Comparison of ENCODE assay signal across 2 cellular contexts in the genomic region with DNA sequence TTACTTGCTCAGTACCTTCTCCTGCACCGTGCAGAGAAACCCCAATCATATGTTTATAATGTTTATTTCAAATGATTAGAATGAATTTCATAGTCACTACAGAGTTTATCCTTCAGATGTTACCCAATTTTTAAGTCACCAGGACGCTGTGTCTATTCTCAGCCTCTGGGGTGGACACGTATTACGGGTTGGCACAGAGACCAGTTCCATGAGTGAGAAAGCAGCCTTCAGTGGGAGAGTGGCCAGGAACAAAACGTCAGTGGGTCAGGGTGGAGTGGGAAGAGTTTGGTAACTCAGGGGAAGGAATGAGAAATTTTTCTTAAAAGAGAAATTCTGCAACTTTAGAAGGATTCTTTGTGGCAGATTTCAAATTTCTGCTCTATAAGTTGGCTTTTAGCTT.
TF ChIP-seq lines count a peak whose summit lies in the region.

No MANE protein-coding gene starts in this region.

TF ChIP-seq in SK-N-SH treated with all-trans-retinoic acid at 6 μM for 48 hours, 23 proteins besides CTCF, POLR2A, EP300 and RAD21 (continued from another document):
- TF ChIP-seq, protein P1, sequence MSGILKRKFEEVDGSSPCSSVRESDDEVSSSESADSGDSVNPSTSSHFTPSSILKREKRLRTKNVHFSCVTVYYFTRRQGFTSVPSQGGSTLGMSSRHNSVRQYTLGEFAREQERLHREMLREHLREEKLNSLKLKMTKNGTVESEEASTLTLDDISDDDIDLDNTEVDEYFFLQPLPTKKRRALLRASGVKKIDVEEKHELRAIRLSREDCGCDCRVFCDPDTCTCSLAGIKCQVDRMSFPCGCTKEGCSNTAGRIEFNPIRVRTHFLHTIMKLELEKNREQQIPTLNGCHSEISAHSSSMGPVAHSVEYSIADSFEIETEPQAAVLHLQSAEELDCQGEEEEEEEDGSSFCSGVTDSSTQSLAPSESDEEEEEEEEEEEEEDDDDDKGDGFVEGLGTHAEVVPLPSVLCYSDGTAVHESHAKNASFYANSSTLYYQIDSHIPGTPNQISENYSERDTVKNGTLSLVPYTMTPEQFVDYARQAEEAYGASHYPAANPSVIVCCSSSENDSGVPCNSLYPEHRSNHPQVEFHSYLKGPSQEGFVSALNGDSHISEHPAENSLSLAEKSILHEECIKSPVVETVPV (CRISPR knock-in tag; IDR thresholded peaks at IDR 0.05) = no peak
- TF ChIP-seq, protein P2, sequence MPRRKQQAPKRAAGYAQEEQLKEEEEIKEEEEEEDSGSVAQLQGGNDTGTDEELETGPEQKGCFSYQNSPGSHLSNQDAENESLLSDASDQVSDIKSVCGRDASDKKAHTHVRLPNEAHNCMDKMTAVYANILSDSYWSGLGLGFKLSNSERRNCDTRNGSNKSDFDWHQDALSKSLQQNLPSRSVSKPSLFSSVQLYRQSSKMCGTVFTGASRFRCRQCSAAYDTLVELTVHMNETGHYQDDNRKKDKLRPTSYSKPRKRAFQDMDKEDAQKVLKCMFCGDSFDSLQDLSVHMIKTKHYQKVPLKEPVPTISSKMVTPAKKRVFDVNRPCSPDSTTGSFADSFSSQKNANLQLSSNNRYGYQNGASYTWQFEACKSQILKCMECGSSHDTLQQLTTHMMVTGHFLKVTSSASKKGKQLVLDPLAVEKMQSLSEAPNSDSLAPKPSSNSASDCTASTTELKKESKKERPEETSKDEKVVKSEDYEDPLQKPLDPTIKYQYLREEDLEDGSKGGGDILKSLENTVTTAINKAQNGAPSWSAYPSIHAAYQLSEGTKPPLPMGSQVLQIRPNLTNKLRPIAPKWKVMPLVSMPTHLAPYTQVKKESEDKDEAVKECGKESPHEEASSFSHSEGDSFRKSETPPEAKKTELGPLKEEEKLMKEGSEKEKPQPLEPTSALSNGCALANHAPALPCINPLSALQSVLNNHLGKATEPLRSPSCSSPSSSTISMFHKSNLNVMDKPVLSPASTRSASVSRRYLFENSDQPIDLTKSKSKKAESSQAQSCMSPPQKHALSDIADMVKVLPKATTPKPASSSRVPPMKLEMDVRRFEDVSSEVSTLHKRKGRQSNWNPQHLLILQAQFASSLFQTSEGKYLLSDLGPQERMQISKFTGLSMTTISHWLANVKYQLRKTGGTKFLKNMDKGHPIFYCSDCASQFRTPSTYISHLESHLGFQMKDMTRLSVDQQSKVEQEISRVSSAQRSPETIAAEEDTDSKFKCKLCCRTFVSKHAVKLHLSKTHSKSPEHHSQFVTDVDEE (CRISPR knock-in tag; IDR thresholded peaks at IDR 0.05) = no peak
- TF ChIP-seq ARNTL (CRISPR knock-in tag; IDR thresholded peaks at IDR 0.05; ENCODE audit: borderline replicate concordance, low read depth) (no peak), TCF4 (CRISPR knock-in tag; IDR thresholded peaks at IDR 0.05; ENCODE audit: borderline replicate concordance) (no peak), BACH2 (CRISPR knock-in tag; IDR thresholded peaks at IDR 0.05; ENCODE audit: borderline replicate concordance) (no peak), OSR1 (CRISPR knock-in tag; IDR thresholded peaks at IDR 0.05) (no peak)
- TF ChIP-seq, protein P3, sequence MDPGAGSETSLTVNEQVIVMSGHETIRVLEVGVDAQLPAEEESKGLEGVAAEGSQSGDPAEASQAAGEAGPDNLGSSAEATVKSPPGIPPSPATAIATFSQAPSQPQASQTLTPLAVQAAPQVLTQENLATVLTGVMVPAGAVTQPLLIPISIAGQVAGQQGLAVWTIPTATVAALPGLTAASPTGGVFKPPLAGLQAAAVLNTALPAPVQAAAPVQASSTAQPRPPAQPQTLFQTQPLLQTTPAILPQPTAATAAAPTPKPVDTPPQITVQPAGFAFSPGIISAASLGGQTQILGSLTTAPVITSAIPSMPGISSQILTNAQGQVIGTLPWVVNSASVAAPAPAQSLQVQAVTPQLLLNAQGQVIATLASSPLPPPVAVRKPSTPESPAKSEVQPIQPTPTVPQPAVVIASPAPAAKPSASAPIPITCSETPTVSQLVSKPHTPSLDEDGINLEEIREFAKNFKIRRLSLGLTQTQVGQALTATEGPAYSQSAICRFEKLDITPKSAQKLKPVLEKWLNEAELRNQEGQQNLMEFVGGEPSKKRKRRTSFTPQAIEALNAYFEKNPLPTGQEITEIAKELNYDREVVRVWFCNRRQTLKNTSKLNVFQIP (CRISPR knock-in tag; IDR thresholded peaks at IDR 0.05; ENCODE audit: borderline replicate concordance, low read depth) = no peak
TF ChIP-seq in SK-N-SH treated with all-trans-retinoic acid at 6 μM for 48 hours: peak in this region for 0.

TF ChIP-seq in WTC11, 78 proteins besides CTCF, POLR2A, EP300 and RAD21 (continued from another document):
- TF ChIP-seq, protein P4, sequence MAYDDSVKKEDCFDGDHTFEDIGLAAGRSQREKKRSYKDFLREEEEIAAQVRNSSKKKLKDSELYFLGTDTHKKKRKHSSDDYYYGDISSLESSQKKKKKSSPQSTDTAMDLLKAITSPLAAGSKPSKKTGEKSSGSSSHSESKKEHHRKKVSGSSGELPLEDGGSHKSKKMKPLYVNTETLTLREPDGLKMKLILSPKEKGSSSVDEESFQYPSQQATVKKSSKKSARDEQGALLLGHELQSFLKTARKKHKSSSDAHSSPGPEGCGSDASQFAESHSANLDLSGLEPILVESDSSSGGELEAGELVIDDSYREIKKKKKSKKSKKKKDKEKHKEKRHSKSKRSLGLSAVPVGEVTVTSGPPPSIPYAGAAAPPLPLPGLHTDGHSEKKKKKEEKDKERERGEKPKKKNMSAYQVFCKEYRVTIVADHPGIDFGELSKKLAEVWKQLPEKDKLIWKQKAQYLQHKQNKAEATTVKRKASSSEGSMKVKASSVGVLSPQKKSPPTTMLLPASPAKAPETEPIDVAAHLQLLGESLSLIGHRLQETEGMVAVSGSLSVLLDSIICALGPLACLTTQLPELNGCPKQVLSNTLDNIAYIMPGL (CRISPR knock-in tag; IDR thresholded peaks at IDR 0.05) = no peak
- TF ChIP-seq TEAD4 (CRISPR knock-in tag; IDR thresholded peaks at IDR 0.05) (no peak), MYBL2 (CRISPR knock-in tag; IDR thresholded peaks at IDR 0.05) (no peak), SMAD4 (CRISPR knock-in tag; IDR thresholded peaks at IDR 0.05) (no peak), ELF4 (CRISPR knock-in tag; IDR thresholded peaks at IDR 0.05; ENCODE audit: low read depth) (no peak), FOXP1 (CRISPR knock-in tag; IDR thresholded peaks at IDR 0.05; ENCODE audit: borderline replicate concordance) (no peak), NFATC4 (CRISPR knock-in tag; IDR thresholded peaks at IDR 0.05) (no peak), RORB (CRISPR knock-in tag; IDR thresholded peaks at IDR 0.05) (no peak), GABPB1 (CRISPR knock-in tag; IDR thresholded peaks at IDR 0.05) (no peak), RELA (CRISPR knock-in tag; IDR thresholded peaks at IDR 0.05; ENCODE audit: borderline replicate concordance) (no peak), ZNF121 (CRISPR knock-in tag; IDR thresholded peaks at IDR 0.05) (no peak)
- TF ChIP-seq, protein P5, sequence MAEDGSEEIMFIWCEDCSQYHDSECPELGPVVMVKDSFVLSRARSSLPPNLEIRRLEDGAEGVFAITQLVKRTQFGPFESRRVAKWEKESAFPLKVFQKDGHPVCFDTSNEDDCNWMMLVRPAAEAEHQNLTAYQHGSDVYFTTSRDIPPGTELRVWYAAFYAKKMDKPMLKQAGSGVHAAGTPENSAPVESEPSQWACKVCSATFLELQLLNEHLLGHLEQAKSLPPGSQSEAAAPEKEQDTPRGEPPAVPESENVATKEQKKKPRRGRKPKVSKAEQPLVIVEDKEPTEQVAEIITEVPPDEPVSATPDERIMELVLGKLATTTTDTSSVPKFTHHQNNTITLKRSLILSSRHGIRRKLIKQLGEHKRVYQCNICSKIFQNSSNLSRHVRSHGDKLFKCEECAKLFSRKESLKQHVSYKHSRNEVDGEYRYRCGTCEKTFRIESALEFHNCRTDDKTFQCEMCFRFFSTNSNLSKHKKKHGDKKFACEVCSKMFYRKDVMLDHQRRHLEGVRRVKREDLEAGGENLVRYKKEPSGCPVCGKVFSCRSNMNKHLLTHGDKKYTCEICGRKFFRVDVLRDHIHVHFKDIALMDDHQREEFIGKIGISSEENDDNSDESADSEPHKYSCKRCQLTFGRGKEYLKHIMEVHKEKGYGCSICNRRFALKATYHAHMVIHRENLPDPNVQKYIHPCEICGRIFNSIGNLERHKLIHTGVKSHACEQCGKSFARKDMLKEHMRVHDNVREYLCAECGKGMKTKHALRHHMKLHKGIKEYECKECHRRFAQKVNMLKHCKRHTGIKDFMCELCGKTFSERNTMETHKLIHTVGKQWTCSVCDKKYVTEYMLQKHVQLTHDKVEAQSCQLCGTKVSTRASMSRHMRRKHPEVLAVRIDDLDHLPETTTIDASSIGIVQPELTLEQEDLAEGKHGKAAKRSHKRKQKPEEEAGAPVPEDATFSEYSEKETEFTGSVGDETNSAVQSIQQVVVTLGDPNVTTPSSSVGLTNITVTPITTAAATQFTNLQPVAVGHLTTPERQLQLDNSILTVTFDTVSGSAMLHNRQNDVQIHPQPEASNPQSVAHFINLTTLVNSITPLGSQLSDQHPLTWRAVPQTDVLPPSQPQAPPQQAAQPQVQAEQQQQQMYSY (CRISPR knock-in tag; IDR thresholded peaks at IDR 0.05) = no peak
- TF ChIP-seq, protein P6, sequence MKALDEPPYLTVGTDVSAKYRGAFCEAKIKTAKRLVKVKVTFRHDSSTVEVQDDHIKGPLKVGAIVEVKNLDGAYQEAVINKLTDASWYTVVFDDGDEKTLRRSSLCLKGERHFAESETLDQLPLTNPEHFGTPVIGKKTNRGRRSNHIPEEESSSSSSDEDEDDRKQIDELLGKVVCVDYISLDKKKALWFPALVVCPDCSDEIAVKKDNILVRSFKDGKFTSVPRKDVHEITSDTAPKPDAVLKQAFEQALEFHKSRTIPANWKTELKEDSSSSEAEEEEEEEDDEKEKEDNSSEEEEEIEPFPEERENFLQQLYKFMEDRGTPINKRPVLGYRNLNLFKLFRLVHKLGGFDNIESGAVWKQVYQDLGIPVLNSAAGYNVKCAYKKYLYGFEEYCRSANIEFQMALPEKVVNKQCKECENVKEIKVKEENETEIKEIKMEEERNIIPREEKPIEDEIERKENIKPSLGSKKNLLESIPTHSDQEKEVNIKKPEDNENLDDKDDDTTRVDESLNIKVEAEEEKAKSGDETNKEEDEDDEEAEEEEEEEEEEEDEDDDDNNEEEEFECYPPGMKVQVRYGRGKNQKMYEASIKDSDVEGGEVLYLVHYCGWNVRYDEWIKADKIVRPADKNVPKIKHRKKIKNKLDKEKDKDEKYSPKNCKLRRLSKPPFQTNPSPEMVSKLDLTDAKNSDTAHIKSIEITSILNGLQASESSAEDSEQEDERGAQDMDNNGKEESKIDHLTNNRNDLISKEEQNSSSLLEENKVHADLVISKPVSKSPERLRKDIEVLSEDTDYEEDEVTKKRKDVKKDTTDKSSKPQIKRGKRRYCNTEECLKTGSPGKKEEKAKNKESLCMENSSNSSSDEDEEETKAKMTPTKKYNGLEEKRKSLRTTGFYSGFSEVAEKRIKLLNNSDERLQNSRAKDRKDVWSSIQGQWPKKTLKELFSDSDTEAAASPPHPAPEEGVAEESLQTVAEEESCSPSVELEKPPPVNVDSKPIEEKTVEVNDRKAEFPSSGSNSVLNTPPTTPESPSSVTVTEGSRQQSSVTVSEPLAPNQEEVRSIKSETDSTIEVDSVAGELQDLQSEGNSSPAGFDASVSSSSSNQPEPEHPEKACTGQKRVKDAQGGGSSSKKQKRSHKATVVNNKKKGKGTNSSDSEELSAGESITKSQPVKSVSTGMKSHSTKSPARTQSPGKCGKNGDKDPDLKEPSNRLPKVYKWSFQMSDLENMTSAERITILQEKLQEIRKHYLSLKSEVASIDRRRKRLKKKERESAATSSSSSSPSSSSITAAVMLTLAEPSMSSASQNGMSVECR (CRISPR knock-in tag; IDR thresholded peaks at IDR 0.05; ENCODE audit: borderline replicate concordance) = no peak
- TF ChIP-seq, protein P7, sequence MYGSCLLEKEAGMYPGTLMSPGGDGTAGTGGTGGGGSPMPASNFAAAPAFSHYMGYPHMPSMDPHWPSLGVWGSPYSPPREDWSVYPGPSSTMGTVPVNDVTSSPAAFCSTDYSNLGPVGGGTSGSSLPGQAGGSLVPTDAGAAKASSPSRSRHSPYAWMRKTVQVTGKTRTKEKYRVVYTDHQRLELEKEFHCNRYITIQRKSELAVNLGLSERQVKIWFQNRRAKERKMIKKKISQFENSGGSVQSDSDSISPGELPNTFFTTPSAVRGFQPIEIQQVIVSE (CRISPR knock-in tag; IDR thresholded peaks at IDR 0.05; ENCODE audit: borderline replicate concordance) = no peak
- TF ChIP-seq, protein P8, sequence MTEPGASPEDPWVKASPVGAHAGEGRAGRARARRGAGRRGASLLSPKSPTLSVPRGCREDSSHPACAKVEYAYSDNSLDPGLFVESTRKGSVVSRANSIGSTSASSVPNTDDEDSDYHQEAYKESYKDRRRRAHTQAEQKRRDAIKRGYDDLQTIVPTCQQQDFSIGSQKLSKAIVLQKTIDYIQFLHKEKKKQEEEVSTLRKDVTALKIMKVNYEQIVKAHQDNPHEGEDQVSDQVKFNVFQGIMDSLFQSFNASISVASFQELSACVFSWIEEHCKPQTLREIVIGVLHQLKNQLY (CRISPR knock-in tag; IDR thresholded peaks at IDR 0.05) = no peak
- TF ChIP-seq, protein P9, sequence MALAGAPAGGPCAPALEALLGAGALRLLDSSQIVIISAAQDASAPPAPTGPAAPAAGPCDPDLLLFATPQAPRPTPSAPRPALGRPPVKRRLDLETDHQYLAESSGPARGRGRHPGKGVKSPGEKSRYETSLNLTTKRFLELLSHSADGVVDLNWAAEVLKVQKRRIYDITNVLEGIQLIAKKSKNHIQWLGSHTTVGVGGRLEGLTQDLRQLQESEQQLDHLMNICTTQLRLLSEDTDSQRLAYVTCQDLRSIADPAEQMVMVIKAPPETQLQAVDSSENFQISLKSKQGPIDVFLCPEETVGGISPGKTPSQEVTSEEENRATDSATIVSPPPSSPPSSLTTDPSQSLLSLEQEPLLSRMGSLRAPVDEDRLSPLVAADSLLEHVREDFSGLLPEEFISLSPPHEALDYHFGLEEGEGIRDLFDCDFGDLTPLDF (CRISPR knock-in tag; IDR thresholded peaks at IDR 0.05) = no peak
